ENCODE assay signal across 22 cellular contexts in genomic region chr10:86027346-86027745, GRCh38.
"Had no signal": no experiment of that assay in that cellular context is flagged by ENCODE, and none has a peak within 500 bp of the region (broad histone marks: within the 10 kb centered on the region; RNA-seq: fewer than 3 reads in every experiment).

No MANE protein-coding gene starts in this region.

- H3K4me1 ChIP-seq: colonic mucosa, esophagus squamous epithelium, foreskin keratinocyte, gastroesophageal sphincter had no signal

- H3K9me3 Mint-ChIP-seq: dendritic cell treated with granulocyte-macrophage colony-stimulating factor and Interleukin-4, amounts not matched to agents 40 ng/mL and 50 ng/mL, for 4 days; effector memory CD8-positive, alpha-beta T cell had no signal

- DNase-seq: colonic mucosa; cortex of kidney; dermis blood vessel endothelial cell; dorsolateral prefrontal cortex; effector CD4-positive, alpha-beta T cell; effector CD8-positive, alpha-beta T cell; effector memory CD4-positive, alpha-beta T cell; effector memory CD8-positive, alpha-beta T cell; erythroblast; esophagus squamous epithelium; foreskin fibroblast; foreskin keratinocyte; foreskin melanocyte; gastrocnemius medialis; glutamatergic neuron; heart left ventricle; heart right ventricle had no signal

- H3K4me3 Mint-ChIP-seq: dendritic cell treated with granulocyte-macrophage colony-stimulating factor and Interleukin-4, amounts not matched to agents 40 ng/mL and 50 ng/mL, for 4 days; effector memory CD8-positive, alpha-beta T cell had no signal

- H3K27ac ChIP-seq: colonic mucosa, coronary artery, dorsolateral prefrontal cortex, epithelial cell of prostate, esophagus muscularis mucosa, esophagus squamous epithelium, foreskin keratinocyte, gastrocnemius medialis, gastroesophageal sphincter, heart left ventricle, heart right ventricle had no signal

- H3K36me3 ChIP-seq: colonic mucosa, esophagus muscularis mucosa, esophagus squamous epithelium, gastrocnemius medialis, gastroesophageal sphincter, heart left ventricle, heart right ventricle had no signal

- H3K27me3 ChIP-seq: colonic mucosa, dorsolateral prefrontal cortex, esophagus muscularis mucosa, esophagus squamous epithelium, foreskin keratinocyte, gastrocnemius medialis, gastroesophageal sphincter, heart left ventricle, heart right ventricle had no signal

- H3K27ac Mint-ChIP-seq: dendritic cell treated with granulocyte-macrophage colony-stimulating factor and Interleukin-4, amounts not matched to agents 40 ng/mL and 50 ng/mL, for 4 days; effector memory CD8-positive, alpha-beta T cell had no signal

- H3K9me3 ChIP-seq: colonic mucosa, esophagus muscularis mucosa, esophagus squamous epithelium, gastrocnemius medialis, gastroesophageal sphincter had no signal

- H3K27me3 Mint-ChIP-seq: dendritic cell treated with granulocyte-macrophage colony-stimulating factor and Interleukin-4, amounts not matched to agents 40 ng/mL and 50 ng/mL, for 4 days had no signal

- H3K4me3 ChIP-seq: colonic mucosa, coronary artery, dorsolateral prefrontal cortex, esophagus muscularis mucosa, esophagus squamous epithelium, gastrocnemius medialis, gastroesophageal sphincter, heart left ventricle, heart right ventricle had no signal
